Comparison of ENCODE assay signal across 12 cellular contexts in the genomic region with DNA sequence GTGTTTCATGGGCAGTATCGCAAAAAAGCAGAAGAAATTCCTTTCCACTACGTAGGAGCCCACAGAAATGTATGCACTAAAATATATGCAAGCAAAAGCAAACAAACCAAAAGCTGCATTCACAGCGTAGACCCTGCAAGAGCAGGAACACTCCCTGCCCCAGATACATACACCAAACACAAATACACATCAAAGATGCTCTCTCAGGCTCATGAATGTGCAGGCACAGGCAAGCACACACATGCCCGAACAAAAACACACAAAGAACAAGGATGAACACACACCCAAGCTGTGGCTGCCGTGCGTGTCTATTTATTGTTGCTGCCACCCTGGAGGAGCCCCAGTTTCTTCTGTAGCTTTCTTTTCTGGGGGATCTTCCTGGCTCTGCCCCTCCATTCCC. TPM values are rescaled to one million over a fixed set of nuclear protein-coding genes. Genes with fewer than 3 reads are reported as not detected.
A peak's percentile ranks its signal among the peaks of the same experiment; 100 is the strongest.
DNase-seq lines count a peak whose midpoint lies in the region; ATAC-seq and TF ChIP-seq lines count a peak whose summit lies in the region.
"Had no signal": no experiment of that assay in that cellular context is flagged by ENCODE, and none has a peak within 500 bp of the region (broad histone marks: within the 10 kb centered on the region; RNA-seq: fewer than 3 reads in every experiment).

No MANE protein-coding gene starts in this region.

- H3K4me3 ChIP-seq in BJ (ENCODE audit: low read depth, low read length) (peak overlapping the region; percentile 57), esophagus squamous epithelium (peak overlapping the region; percentile 45 to 76 (median 55)), psoas muscle (peak overlapping the region; percentile 73)
- H3K4me3 ChIP-seq: HAP-1 had no signal

- H3K27me3 ChIP-seq in BJ (ENCODE audit: control insufficient read depth, insufficient read depth, low read length) (no peaks in the 10 kb centered on the region), esophagus squamous epithelium (no peaks in the 10 kb centered on the region), psoas muscle (ENCODE audit: insufficient read depth in 3 of 3, low read length in 2 of 3) (no peaks in the 10 kb centered on the region)

- POLR2A ChIA-PET in BJ (lab: Charles Lee): no interaction called here

- no peak for TF ChIP-seq POLR2A in esophagus squamous epithelium (IDR thresholded peaks at IDR 0.05)

- H3K4me1 ChIP-seq in esophagus squamous epithelium (peaks cover 17 to 77% (median 48%) of the 10 kb centered on the region in 3 donors), psoas muscle (peaks cover 25% of the 10 kb centered on the region)
- H3K4me1 ChIP-seq: HAP-1 had no signal

- WGBS in esophagus squamous epithelium, 2 donors: 27 to 66% methylated on average over 6 of the region's 6 CpGs
- 57 to 74% (median 59%) methylated on average over 6 of the region's 6 CpGs for WGBS in psoas muscle, 3 donors

- no peak for ATAC-seq in psoas muscle
- no peak for ATAC-seq in HG03095 (IDR thresholded peaks at IDR 0.05; ENCODE audit: unreplicated experiment)
- ATAC-seq in HG03025 (IDR thresholded peaks at IDR 0.05; ENCODE audit: low FRiP score, unreplicated experiment): no peak
- no peak for ATAC-seq in HG02981 (IDR thresholded peaks at IDR 0.05; ENCODE audit: unreplicated experiment)

- no peak for DNase-seq in BJ (ENCODE audit: low read depth)
- DNase-seq in NCI-H69 (lab: John Stamatoyannopoulos, UW): peak; percentile 11
- no peak for DNase-seq in esophagus squamous epithelium (lab: John Stamatoyannopoulos, UW)
- no peak for DNase-seq in psoas muscle
- no peak for DNase-seq in NCI-H1436 treated with DMSO at 0.1 percent for 48 hours (lab: John Stamatoyannopoulos, UW)
- DNase-seq: activated gamma-delta T cell, T1000 had no signal

- CTCF ChIA-PET in BJ (lab: Yijun Ruan, JAX): no interaction called here

- H3K9me3 ChIP-seq in esophagus squamous epithelium (no peaks in the 10 kb centered on the region), psoas muscle (no peaks in the 10 kb centered on the region)
- H3K9me3 ChIP-seq: HAP-1 had no signal

- TF ChIP-seq CTCF in BJ (IDR thresholded peaks at IDR 0.05; ENCODE audit: insufficient read depth, low read depth, low read length) (no peak), esophagus squamous epithelium (IDR thresholded peaks at IDR 0.05) (no peak), psoas muscle (IDR thresholded peaks at IDR 0.05) (no peak)

- peak overlapping the region; percentile 90 to 98 (median 96) for H3K27ac ChIP-seq in esophagus squamous epithelium
- peak overlapping the region; percentile 97 for H3K27ac ChIP-seq in psoas muscle

- H3K36me3 ChIP-seq in BJ (ENCODE audit: control insufficient read depth, insufficient read depth, low read length): peaks cover 13% of the 10 kb centered on the region
- peaks cover 0 to 13% (median 0%) of the 10 kb centered on the region in 3 donors for H3K36me3 ChIP-seq in esophagus squamous epithelium
- peaks cover 0 to 6% of the 10 kb centered on the region in 2 donors for H3K36me3 ChIP-seq in psoas muscle (ENCODE audit: insufficient read depth in 1 of 2, low read depth in 1 of 2)
- H3K36me3 ChIP-seq: HAP-1 had no signal

- intact Hi-C loops in esophagus squamous epithelium (cut with DNase I): no loop called here
- intact Hi-C loops in psoas muscle (cut with DNase I): loop anchor here in 1 of 2 donors (5.0 kb wide), 1 partner anchor 45 kb away; a partner anchor contains a TSS

RNA-seq across cellular contexts. Expression of a gene that starts 1.7 kb away (rescaled TPM):
- polyA plus RNA-seq in BJ (2011; rRNA removed) (31.4 and 88.9 TPM in 2 replicates), psoas muscle (100 to 1,000 TPM in 1 of 3 donors, 10 to 100 TPM in 2; 40.9 to 141 (median 63.2) TPM)
- 14.4 and 14.9 TPM in 2 replicates for polyA minus RNA-seq in BJ (2011; rRNA and poly(A)+ RNA removed)
- total RNA-seq in esophagus squamous epithelium (10 to 100 TPM in 3 of 4 donors, 1 to 10 TPM in 1; 5.2 to 21.4 (median 15.0) TPM), psoas muscle (100 to 1,000 TPM in 1 of 4 donors, 10 to 100 TPM in 3; 23.7 to 139 (median 34.9) TPM)

RNA-seq across cellular contexts. Expression of a gene that starts 16.6 kb away (rescaled TPM):
- polyA plus RNA-seq in BJ (2011; rRNA removed) (2.4 and 2.5 TPM in 2 replicates), psoas muscle (10 to 100 TPM; 22.3 to 47.4 (median 29.4) TPM)
- 5.4 and 6.0 TPM in 2 replicates for polyA minus RNA-seq in BJ (2011; rRNA and poly(A)+ RNA removed)
- total RNA-seq in esophagus squamous epithelium (10 to 100 TPM; 11.0 to 31.3 (median 13.1) TPM), psoas muscle (10 to 100 TPM; 20.5 to 48.3 (median 25.9) TPM)

RNA-seq across cellular contexts. Expression of a gene that starts 30.4 kb away (rescaled TPM):
- not detected in 2 replicates for polyA plus RNA-seq in BJ (2011; rRNA removed)
- not detected in 2 replicates for polyA minus RNA-seq in BJ (2011; rRNA and poly(A)+ RNA removed)
- not detected for total RNA-seq in esophagus squamous epithelium
- not detected for total RNA-seq in psoas muscle
- polyA plus RNA-seq in psoas muscle: under 1 TPM in 1 of 3 donors, not detected in 2; 0.10 TPM
- total RNA-seq: mononuclear cell had no signal

RNA-seq across cellular contexts. Expression of a gene that starts 42.6 kb away (rescaled TPM):
- polyA plus RNA-seq in BJ (2011; rRNA removed) (0.02 TPM in 1 of 2 replicates, not detected in the other), psoas muscle (under 1 TPM; 0.14 to 0.47 (median 0.26) TPM)
- polyA minus RNA-seq in BJ (2011; rRNA and poly(A)+ RNA removed): not detected in 2 replicates
- total RNA-seq in esophagus squamous epithelium (1 to 10 TPM in 2 of 4 donors, under 1 TPM in 2; 0.49 to 2.1 (median 0.98) TPM), psoas muscle (under 1 TPM; 0.34 to 0.59 (median 0.36) TPM)

RNA-seq across cellular contexts. Expression of a gene that starts 45.2 kb away (rescaled TPM):
- polyA plus RNA-seq in BJ (2011; rRNA removed): 20.6 and 25.2 TPM in 2 replicates
- polyA minus RNA-seq in BJ (2011; rRNA and poly(A)+ RNA removed): 8.2 and 18.7 TPM in 2 replicates
- total RNA-seq in esophagus squamous epithelium: 10 to 100 TPM; 12.2 to 40.2 (median 19.0) TPM
- total RNA-seq in psoas muscle: 10 to 100 TPM; 10.8 to 15.3 (median 14.0) TPM
- polyA plus RNA-seq in psoas muscle: 10 to 100 TPM; 15.4 to 29.3 (median 18.3) TPM
